ENCODE assay signal across 1 cellular context in genomic region chr11:112354364-112354763, GRCh38.
TF ChIP-seq lines count a peak whose summit lies in the region.

No MANE protein-coding gene starts in this region.

TF ChIP-seq in IMR-90, 13 proteins besides CTCF, POLR2A, EP300 and RAD21 (continued from another document):
- TF ChIP-seq ELK1 (IDR thresholded peaks at IDR 0.05; ENCODE audit: borderline replicate concordance, low read depth, low read length) (no peak), RFX5 (IDR thresholded peaks at IDR 0.05; ENCODE audit: low read depth, low read length) (no peak), FOS (IDR thresholded peaks at IDR 0.05; ENCODE audit: low read depth, low read length) (no peak), MAFK (IDR thresholded peaks at IDR 0.05; ENCODE audit: low read depth, low read length) (no peak), SMC3 (IDR thresholded peaks at IDR 0.05; ENCODE audit: low read depth, low read length) (no peak), MAZ (IDR thresholded peaks at IDR 0.05; ENCODE audit: borderline replicate concordance, low read depth, low read length) (no peak), RCOR1 (IDR thresholded peaks at IDR 0.05; ENCODE audit: insufficient replicate concordance, low read length) (no peak), MXI1 (IDR thresholded peaks at IDR 0.05; ENCODE audit: borderline replicate concordance, low read depth, low read length) (no peak), CEBPB (IDR thresholded peaks at IDR 0.05; ENCODE audit: low read depth, low read length) (no peak), CHD1 (IDR thresholded peaks at IDR 0.05; ENCODE audit: low read depth, low read length) (no peak), USF2 (IDR thresholded peaks at IDR 0.05; ENCODE audit: low read depth, low read length) (no peak)
